ENCODE assay signal across 8 cellular contexts in the genomic region with DNA sequence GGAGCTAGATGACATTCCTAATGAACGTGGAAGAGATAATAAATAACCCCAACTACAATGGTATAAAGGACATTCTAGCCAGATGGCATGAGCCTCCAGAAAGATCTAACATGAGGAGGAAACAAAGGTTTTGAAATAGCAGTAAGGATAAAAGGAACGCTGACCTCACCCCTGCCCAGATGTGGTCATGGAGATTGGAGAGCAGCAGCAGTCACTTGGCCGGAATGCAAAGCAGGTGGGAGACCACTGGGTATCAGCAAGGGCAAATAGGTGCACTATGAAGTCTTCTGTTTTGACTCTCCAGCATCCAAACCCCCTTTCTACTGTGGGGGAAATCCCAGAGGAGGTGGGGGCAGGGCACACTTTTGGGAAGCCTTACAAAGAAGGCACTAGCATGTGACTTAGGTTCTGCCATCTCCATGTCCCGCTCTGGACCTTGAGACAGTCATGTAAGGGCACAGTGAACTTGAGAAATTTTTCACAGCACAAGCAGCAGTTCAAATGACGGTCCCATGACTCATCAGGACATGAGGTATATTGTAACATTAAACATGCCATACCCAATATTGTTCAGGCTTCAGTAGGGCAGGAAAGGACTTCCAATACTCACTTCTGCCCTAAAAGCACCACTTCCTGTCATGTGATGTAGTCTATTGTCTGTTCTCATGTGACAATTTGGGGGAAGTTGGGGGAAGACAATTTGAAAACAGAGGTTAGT. TPM values are rescaled to one million over a fixed set of nuclear protein-coding genes. Genes with fewer than 3 reads are reported as not detected.
A peak's percentile ranks its signal among the peaks of the same experiment; 100 is the strongest.
DNase-seq lines count a peak whose midpoint lies in the region; ATAC-seq and TF ChIP-seq lines count a peak whose summit lies in the region.

No MANE protein-coding gene starts in this region.

- H3K4me1 Mint-ChIP-seq in activated CD4-positive, alpha-beta memory T cell treated with anti-CD3 and anti-CD28 coated beads for 36 hours (ENCODE audit: low read depth): peaks cover 17% of the 10 kb centered on the region
- H3K4me1 Mint-ChIP-seq in activated CD4-positive, alpha-beta memory T cell treated with anti-CD3 and anti-CD28 coated beads, Interleukin-2, amount 10 ng/mL, durations not matched to agents 7 days and 5 days: peaks cover 16% of the 10 kb centered on the region
- peaks cover 20% of the 10 kb centered on the region for H3K4me1 Mint-ChIP-seq in central memory CD8-positive, alpha-beta T cell

- H3K27me3 Mint-ChIP-seq in activated CD4-positive, alpha-beta memory T cell treated with anti-CD3 and anti-CD28 coated beads for 36 hours: no peaks in the 10 kb centered on the region
- H3K27me3 Mint-ChIP-seq in activated CD4-positive, alpha-beta memory T cell treated with anti-CD3 and anti-CD28 coated beads, Interleukin-2, amount 10 ng/mL, durations not matched to agents 7 days and 5 days: no peaks in the 10 kb centered on the region
- H3K27me3 Mint-ChIP-seq in central memory CD8-positive, alpha-beta T cell: no peaks in the 10 kb centered on the region

- POLR2A ChIA-PET in activated CD4-positive, alpha-beta memory T cell treated with anti-CD3 and anti-CD28 coated beads for 36 hours (lab: Charles Lee): no interaction called here
- POLR2A ChIA-PET in activated CD4-positive, alpha-beta memory T cell treated with anti-CD3 and anti-CD28 coated beads, Interleukin-2, amount 10 ng/mL, durations not matched to agents 7 days and 5 days (lab: Charles Lee): no interaction called here

- TF ChIP-seq CTCF in MM.1S (IDR thresholded peaks at IDR 0.05; ENCODE audit: low read length): no peak

- DNase-seq in activated CD4-positive, alpha-beta memory T cell treated with anti-CD3 and anti-CD28 coated beads for 36 hours: peak; percentile 37
- DNase-seq in activated CD4-positive, alpha-beta memory T cell treated with anti-CD3 and anti-CD28 coated beads, Interleukin-2, amount 10 ng/mL, durations not matched to agents 7 days and 5 days: no peak
- DNase-seq in MM.1S: peak; percentile 11
- no peak for DNase-seq in central memory CD8-positive, alpha-beta T cell (ENCODE audit: low spot score in 2 of 2)
- no peak for DNase-seq in effector memory CD4-positive, alpha-beta T cell

- CTCF ChIA-PET in activated CD4-positive, alpha-beta memory T cell treated with anti-CD3 and anti-CD28 coated beads for 36 hours (lab: Charles Lee): no interaction called here
- CTCF ChIA-PET in activated CD4-positive, alpha-beta memory T cell treated with anti-CD3 and anti-CD28 coated beads, Interleukin-2, amount 10 ng/mL, durations not matched to agents 7 days and 5 days (lab: Charles Lee): no interaction called here

- H3K79me2 ChIP-seq in MM.1S (ENCODE audit: low read length): no peaks in the 10 kb centered on the region

- H2AFZ ChIP-seq in MM.1S (ENCODE audit: low read length): 0 out of 2 replicates have a peak overlapping the region, but pooled peaks have one; percentile 12

- no peak overlapping the region for H3K4me3 ChIP-seq in MM.1S (ENCODE audit: low read length)
- H3K4me3 ChIP-seq in skin epidermis: no peak overlapping the region
- no peak overlapping the region for H3K4me3 ChIP-seq in effector memory CD4-positive, alpha-beta T cell (ENCODE audit: insufficient read depth, low read depth, low read length, poor library complexity, severe bottlenecking)

- H3K9me3 Mint-ChIP-seq in activated CD4-positive, alpha-beta memory T cell treated with anti-CD3 and anti-CD28 coated beads for 36 hours: no peaks in the 10 kb centered on the region
- no peaks in the 10 kb centered on the region for H3K9me3 Mint-ChIP-seq in activated CD4-positive, alpha-beta memory T cell treated with anti-CD3 and anti-CD28 coated beads, Interleukin-2, amount 10 ng/mL, durations not matched to agents 7 days and 5 days
- H3K9me3 Mint-ChIP-seq in central memory CD8-positive, alpha-beta T cell: no peaks in the 10 kb centered on the region

- no peaks in the 10 kb centered on the region for H3K36me3 ChIP-seq in MM.1S (replicated peaks; ENCODE audit: insufficient read depth, low read length)
- no peaks in the 10 kb centered on the region for H3K36me3 ChIP-seq in effector memory CD4-positive, alpha-beta T cell (ENCODE audit: control insufficient read depth, insufficient read depth, low read length)

- no peaks in the 10 kb centered on the region for H3K9me3 ChIP-seq in MM.1S (replicated peaks; ENCODE audit: insufficient read depth, low read length)
- no peaks in the 10 kb centered on the region for H3K9me3 ChIP-seq in effector memory CD4-positive, alpha-beta T cell (ENCODE audit: control insufficient read depth, low read length)

- no peak overlapping the region for H3K9ac ChIP-seq in MM.1S (ENCODE audit: low read length)

- H3K4me1 ChIP-seq in MM.1S (ENCODE audit: low read length): peaks cover 5% of the 10 kb centered on the region; the same call in 1 of the 2 replicates
- H3K4me1 ChIP-seq in effector memory CD4-positive, alpha-beta T cell (ENCODE audit: control insufficient read depth, insufficient read depth, low read length, poor library complexity, severe bottlenecking): peaks cover 4% of the 10 kb centered on the region

- no peak overlapping the region for H3K27ac ChIP-seq in MM.1S (ENCODE audit: low read length)
- peak overlapping the region in 14 of 21 experiments; percentile 2 to 90 (median 49) for H3K27ac ChIP-seq in skin epidermis
- H3K27ac ChIP-seq in effector memory CD4-positive, alpha-beta T cell (ENCODE audit: insufficient read depth, low read length, poor library complexity, severe bottlenecking): no peak overlapping the region

- H3K4me3 Mint-ChIP-seq in activated CD4-positive, alpha-beta memory T cell treated with anti-CD3 and anti-CD28 coated beads for 36 hours: no peak overlapping the region
- no peak overlapping the region for H3K4me3 Mint-ChIP-seq in activated CD4-positive, alpha-beta memory T cell treated with anti-CD3 and anti-CD28 coated beads, Interleukin-2, amount 10 ng/mL, durations not matched to agents 7 days and 5 days
- H3K4me3 Mint-ChIP-seq in central memory CD8-positive, alpha-beta T cell: no peak overlapping the region

- H3F3A ChIP-seq in MM.1S (ENCODE audit: insufficient read depth, low read length): no peaks in the 10 kb centered on the region

- intact Hi-C loops in activated CD4-positive, alpha-beta memory T cell treated with anti-CD3 and anti-CD28 coated beads for 36 hours (cut with micrococcal nuclease): no loop called here

- ATAC-seq in central memory CD8-positive, alpha-beta T cell (replicated peaks; ENCODE audit: extremely low read depth, poor library complexity, severe bottlenecking): peak; percentile 77
- no peak for ATAC-seq in GM21515 (IDR thresholded peaks at IDR 0.05; ENCODE audit: unreplicated experiment)
- ATAC-seq in HG02571 (IDR thresholded peaks at IDR 0.05; ENCODE audit: unreplicated experiment): no peak

- no peaks in the 10 kb centered on the region for H4K20me1 ChIP-seq in MM.1S (ENCODE audit: insufficient read depth, low read length)

- H3K27ac Mint-ChIP-seq in activated CD4-positive, alpha-beta memory T cell treated with anti-CD3 and anti-CD28 coated beads for 36 hours: peak overlapping the region; percentile 3
- H3K27ac Mint-ChIP-seq in activated CD4-positive, alpha-beta memory T cell treated with anti-CD3 and anti-CD28 coated beads, Interleukin-2, amount 10 ng/mL, durations not matched to agents 7 days and 5 days: no peak overlapping the region
- no peak overlapping the region for H3K27ac Mint-ChIP-seq in central memory CD8-positive, alpha-beta T cell (ENCODE audit: low read depth)

- H3K4me2 ChIP-seq in MM.1S (ENCODE audit: low read depth, low read length): no peak overlapping the region

- H3K36me3 Mint-ChIP-seq in activated CD4-positive, alpha-beta memory T cell treated with anti-CD3 and anti-CD28 coated beads for 36 hours: peaks cover under 1% of the 10 kb centered on the region
- H3K36me3 Mint-ChIP-seq in activated CD4-positive, alpha-beta memory T cell treated with anti-CD3 and anti-CD28 coated beads, Interleukin-2, amount 10 ng/mL, durations not matched to agents 7 days and 5 days (ENCODE audit: low read depth): no peaks in the 10 kb centered on the region
- peaks cover 3% of the 10 kb centered on the region for H3K36me3 Mint-ChIP-seq in central memory CD8-positive, alpha-beta T cell (ENCODE audit: insufficient read depth)

- H3K27me3 ChIP-seq in MM.1S (replicated peaks; ENCODE audit: insufficient read depth, low read length): no peaks in the 10 kb centered on the region
- no peaks in the 10 kb centered on the region for H3K27me3 ChIP-seq in effector memory CD4-positive, alpha-beta T cell (replicated peaks; ENCODE audit: control insufficient read depth, insufficient read depth, low read length, poor library complexity, severe bottlenecking)

- H3K9me2 ChIP-seq in MM.1S (replicated peaks; ENCODE audit: insufficient read depth, low read length): no peaks in the 10 kb centered on the region

RNA-seq across cellular contexts. Expression of gene METTL4, which starts 55.2 kb away (rescaled TPM):
- total RNA-seq in activated CD4-positive, alpha-beta memory T cell treated with anti-CD3 and anti-CD28 coated beads for 36 hours: 10 to 100 TPM; 19.6 to 23.0 TPM
- 10 to 100 TPM; 22.1 to 23.7 TPM for total RNA-seq in activated CD4-positive, alpha-beta memory T cell treated with anti-CD3 and anti-CD28 coated beads, Interleukin-2, amount 10 ng/mL, durations not matched to agents 7 days and 5 days

RNA-seq across cellular contexts. Expression of gene NDC80, which starts 55.3 kb away (rescaled TPM):
- 10 to 100 TPM; 79.3 to 83.1 TPM for total RNA-seq in activated CD4-positive, alpha-beta memory T cell treated with anti-CD3 and anti-CD28 coated beads for 36 hours
- total RNA-seq in activated CD4-positive, alpha-beta memory T cell treated with anti-CD3 and anti-CD28 coated beads, Interleukin-2, amount 10 ng/mL, durations not matched to agents 7 days and 5 days: 10 to 100 TPM; 78.0 to 78.9 TPM

Comparison
In these comparisons a context has a peak if more than half of its experiments do, and no peak if none do; other contexts are left out.
1. DNase-seq: peak in activated CD4-positive, alpha-beta memory T cell treated with anti-CD3 and anti-CD28 coated beads for 36 hours (single experiment) and MM.1S (single experiment); none in activated CD4-positive, alpha-beta memory T cell treated with anti-CD3 and anti-CD28 coated beads, Interleukin-2, amount 10 ng/mL, durations not matched to agents 7 days and 5 days (single experiment), central memory CD8-positive, alpha-beta T cell (0 of 2) and effector memory CD4-positive, alpha-beta T cell (0 of 3).
2. H3K27ac ChIP-seq: peak in skin epidermis (14 of 21); none in MM.1S (single experiment) and effector memory CD4-positive, alpha-beta T cell (single experiment).